ENCODE assay signal across 1 cellular context in the genomic region with DNA sequence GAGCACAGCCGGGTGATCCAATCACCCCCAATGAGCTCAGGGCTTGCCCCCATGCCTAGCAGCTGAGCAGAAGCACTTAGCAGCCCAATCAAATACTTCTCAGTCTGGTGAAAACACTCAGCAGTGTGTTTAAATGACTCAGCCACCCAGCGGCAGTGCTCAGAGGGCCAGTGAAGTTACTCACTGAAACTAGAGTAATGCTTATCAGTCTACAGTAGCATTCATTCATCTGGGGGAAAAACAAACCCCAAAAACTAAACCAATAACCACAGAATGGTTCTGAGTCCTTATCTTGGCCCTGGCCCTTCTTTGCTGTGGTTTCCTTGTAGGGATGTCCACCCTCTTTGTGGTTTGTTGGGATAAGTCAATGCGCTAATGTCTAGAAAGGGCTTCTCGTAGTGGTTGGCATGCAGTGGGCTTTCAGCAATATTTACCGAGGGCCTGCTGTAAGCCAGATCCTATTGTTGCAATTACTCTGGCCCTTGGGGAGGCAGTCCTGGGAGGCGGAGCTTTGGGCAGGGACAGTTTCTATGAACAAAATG.
TF ChIP-seq lines count a peak whose summit lies in the region.

No MANE protein-coding gene starts in this region.

TF ChIP-seq in K562, 482 proteins besides CTCF, POLR2A, EP300 and RAD21 (continued from another document and continues in another):
- TF ChIP-seq, protein P1, sequence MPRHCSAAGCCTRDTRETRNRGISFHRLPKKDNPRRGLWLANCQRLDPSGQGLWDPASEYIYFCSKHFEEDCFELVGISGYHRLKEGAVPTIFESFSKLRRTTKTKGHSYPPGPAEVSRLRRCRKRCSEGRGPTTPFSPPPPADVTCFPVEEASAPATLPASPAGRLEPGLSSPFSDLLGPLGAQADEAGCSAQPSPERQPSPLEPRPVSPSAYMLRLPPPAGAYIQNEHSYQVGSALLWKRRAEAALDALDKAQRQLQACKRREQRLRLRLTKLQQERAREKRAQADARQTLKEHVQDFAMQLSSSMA (CRISPR knock-in tag; IDR thresholded peaks at IDR 0.05): no peak
- TF ChIP-seq MAFK (IDR thresholded peaks at IDR 0.05; ENCODE audit: low read length): 0 out of 2 replicates have a peak, but pooled peaks have one; percentile 6
- no peak for TF ChIP-seq ZEB2 (IDR thresholded peaks at IDR 0.05)
- TF ChIP-seq TEAD1 (CRISPR knock-in tag; IDR thresholded peaks at IDR 0.05): peak in 1 of 2 experiments; percentile 63; a peak in 2 of 4 replicates
- no peak for TF ChIP-seq ESRRB (CRISPR knock-in tag; IDR thresholded peaks at IDR 0.05; ENCODE audit: borderline replicate concordance)
- 0 out of 4 replicates have a peak, but pooled peaks of 1 of the 2 experiments have one; percentile 25 for TF ChIP-seq MAZ (CRISPR knock-in tag; conservative IDR thresholded peaks at IDR 0.05 in 1 of 2, IDR thresholded peaks at IDR 0.05 in 1 of 2)
- TF ChIP-seq TCF3 (CRISPR knock-in tag; IDR thresholded peaks at IDR 0.05): peak; percentile 80
- TF ChIP-seq HDAC3 (IDR thresholded peaks at IDR 0.05; ENCODE audit: borderline replicate concordance, partially characterized antibody): peak; percentile 39
- TF ChIP-seq DPF2 (IDR thresholded peaks at IDR 0.05): 0 out of 2 replicates have a peak, but pooled peaks have one; percentile 39
- 0 out of 2 replicates have a peak, but pooled peaks have one; percentile 7 for TF ChIP-seq EGR1 (conservative IDR thresholded peaks at IDR 0.05)
- peak; percentile 74 for TF ChIP-seq SMAD4 (CRISPR knock-in tag; conservative IDR thresholded peaks at IDR 0.05)
- TF ChIP-seq SOX6 (IDR thresholded peaks at IDR 0.05): peak; percentile 86
- TF ChIP-seq, protein P2, sequence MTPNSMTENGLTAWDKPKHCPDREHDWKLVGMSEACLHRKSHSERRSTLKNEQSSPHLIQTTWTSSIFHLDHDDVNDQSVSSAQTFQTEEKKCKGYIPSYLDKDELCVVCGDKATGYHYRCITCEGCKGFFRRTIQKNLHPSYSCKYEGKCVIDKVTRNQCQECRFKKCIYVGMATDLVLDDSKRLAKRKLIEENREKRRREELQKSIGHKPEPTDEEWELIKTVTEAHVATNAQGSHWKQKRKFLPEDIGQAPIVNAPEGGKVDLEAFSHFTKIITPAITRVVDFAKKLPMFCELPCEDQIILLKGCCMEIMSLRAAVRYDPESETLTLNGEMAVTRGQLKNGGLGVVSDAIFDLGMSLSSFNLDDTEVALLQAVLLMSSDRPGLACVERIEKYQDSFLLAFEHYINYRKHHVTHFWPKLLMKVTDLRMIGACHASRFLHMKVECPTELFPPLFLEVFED (CRISPR knock-in tag; conservative IDR thresholded peaks at IDR 0.05): no peak
- TF ChIP-seq, protein P3, sequence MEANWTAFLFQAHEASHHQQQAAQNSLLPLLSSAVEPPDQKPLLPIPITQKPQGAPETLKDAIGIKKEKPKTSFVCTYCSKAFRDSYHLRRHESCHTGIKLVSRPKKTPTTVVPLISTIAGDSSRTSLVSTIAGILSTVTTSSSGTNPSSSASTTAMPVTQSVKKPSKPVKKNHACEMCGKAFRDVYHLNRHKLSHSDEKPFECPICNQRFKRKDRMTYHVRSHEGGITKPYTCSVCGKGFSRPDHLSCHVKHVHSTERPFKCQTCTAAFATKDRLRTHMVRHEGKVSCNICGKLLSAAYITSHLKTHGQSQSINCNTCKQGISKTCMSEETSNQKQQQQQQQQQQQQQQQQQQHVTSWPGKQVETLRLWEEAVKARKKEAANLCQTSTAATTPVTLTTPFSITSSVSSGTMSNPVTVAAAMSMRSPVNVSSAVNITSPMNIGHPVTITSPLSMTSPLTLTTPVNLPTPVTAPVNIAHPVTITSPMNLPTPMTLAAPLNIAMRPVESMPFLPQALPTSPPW (CRISPR knock-in tag; IDR thresholded peaks at IDR 0.05): peak; percentile 51; the same call in 1 of the 2 replicates
- TF ChIP-seq BRCA1 (IDR thresholded peaks at IDR 0.05): no peak
- no peak for TF ChIP-seq BRCA1 (CRISPR knock-in tag; IDR thresholded peaks at IDR 0.05)
- TF ChIP-seq, protein P4, sequence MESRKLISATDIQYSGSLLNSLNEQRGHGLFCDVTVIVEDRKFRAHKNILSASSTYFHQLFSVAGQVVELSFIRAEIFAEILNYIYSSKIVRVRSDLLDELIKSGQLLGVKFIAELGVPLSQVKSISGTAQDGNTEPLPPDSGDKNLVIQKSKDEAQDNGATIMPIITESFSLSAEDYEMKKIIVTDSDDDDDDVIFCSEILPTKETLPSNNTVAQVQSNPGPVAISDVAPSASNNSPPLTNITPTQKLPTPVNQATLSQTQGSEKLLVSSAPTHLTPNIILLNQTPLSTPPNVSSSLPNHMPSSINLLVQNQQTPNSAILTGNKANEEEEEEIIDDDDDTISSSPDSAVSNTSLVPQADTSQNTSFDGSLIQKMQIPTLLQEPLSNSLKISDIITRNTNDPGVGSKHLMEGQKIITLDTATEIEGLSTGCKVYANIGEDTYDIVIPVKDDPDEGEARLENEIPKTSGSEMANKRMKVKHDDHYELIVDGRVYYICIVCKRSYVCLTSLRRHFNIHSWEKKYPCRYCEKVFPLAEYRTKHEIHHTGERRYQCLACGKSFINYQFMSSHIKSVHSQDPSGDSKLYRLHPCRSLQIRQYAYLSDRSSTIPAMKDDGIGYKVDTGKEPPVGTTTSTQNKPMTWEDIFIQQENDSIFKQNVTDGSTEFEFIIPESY (CRISPR knock-in tag; IDR thresholded peaks at IDR 0.05): no peak
- TF ChIP-seq, protein P5, sequence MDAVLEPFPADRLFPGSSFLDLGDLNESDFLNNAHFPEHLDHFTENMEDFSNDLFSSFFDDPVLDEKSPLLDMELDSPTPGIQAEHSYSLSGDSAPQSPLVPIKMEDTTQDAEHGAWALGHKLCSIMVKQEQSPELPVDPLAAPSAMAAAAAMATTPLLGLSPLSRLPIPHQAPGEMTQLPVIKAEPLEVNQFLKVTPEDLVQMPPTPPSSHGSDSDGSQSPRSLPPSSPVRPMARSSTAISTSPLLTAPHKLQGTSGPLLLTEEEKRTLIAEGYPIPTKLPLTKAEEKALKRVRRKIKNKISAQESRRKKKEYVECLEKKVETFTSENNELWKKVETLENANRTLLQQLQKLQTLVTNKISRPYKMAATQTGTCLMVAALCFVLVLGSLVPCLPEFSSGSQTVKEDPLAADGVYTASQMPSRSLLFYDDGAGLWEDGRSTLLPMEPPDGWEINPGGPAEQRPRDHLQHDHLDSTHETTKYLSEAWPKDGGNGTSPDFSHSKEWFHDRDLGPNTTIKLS (IDR thresholded peaks at IDR 0.05; ENCODE audit: borderline replicate concordance, low read depth): no peak
- TF ChIP-seq TCF7L2 (IDR thresholded peaks at IDR 0.05; ENCODE audit: low read depth, low read length): peak; percentile 94
- TF ChIP-seq CREM (IDR thresholded peaks at IDR 0.05; ENCODE audit: low read depth): 0 out of 2 replicates have a peak, but pooled peaks have one; percentile 29
- TF ChIP-seq RB1 (IDR thresholded peaks at IDR 0.05; ENCODE audit: low read depth): no peak
- TF ChIP-seq, protein P6, sequence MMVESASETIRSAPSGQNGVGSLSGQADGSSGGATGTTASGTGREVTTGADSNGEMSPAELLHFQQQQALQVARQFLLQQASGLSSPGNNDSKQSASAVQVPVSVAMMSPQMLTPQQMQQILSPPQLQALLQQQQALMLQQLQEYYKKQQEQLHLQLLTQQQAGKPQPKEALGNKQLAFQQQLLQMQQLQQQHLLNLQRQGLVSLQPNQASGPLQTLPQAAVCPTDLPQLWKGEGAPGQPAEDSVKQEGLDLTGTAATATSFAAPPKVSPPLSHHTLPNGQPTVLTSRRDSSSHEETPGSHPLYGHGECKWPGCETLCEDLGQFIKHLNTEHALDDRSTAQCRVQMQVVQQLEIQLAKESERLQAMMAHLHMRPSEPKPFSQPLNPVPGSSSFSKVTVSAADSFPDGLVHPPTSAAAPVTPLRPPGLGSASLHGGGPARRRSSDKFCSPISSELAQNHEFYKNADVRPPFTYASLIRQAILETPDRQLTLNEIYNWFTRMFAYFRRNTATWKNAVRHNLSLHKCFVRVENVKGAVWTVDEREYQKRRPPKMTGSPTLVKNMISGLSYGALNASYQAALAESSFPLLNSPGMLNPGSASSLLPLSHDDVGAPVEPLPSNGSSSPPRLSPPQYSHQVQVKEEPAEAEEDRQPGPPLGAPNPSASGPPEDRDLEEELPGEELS (CRISPR knock-in tag; IDR thresholded peaks at IDR 0.05; ENCODE audit: borderline replicate concordance): 0 out of 2 replicates have a peak, but pooled peaks have one; percentile 46
- TF ChIP-seq LCOR (CRISPR knock-in tag; IDR thresholded peaks at IDR 0.05): peak; percentile 81
- TF ChIP-seq, protein P7, sequence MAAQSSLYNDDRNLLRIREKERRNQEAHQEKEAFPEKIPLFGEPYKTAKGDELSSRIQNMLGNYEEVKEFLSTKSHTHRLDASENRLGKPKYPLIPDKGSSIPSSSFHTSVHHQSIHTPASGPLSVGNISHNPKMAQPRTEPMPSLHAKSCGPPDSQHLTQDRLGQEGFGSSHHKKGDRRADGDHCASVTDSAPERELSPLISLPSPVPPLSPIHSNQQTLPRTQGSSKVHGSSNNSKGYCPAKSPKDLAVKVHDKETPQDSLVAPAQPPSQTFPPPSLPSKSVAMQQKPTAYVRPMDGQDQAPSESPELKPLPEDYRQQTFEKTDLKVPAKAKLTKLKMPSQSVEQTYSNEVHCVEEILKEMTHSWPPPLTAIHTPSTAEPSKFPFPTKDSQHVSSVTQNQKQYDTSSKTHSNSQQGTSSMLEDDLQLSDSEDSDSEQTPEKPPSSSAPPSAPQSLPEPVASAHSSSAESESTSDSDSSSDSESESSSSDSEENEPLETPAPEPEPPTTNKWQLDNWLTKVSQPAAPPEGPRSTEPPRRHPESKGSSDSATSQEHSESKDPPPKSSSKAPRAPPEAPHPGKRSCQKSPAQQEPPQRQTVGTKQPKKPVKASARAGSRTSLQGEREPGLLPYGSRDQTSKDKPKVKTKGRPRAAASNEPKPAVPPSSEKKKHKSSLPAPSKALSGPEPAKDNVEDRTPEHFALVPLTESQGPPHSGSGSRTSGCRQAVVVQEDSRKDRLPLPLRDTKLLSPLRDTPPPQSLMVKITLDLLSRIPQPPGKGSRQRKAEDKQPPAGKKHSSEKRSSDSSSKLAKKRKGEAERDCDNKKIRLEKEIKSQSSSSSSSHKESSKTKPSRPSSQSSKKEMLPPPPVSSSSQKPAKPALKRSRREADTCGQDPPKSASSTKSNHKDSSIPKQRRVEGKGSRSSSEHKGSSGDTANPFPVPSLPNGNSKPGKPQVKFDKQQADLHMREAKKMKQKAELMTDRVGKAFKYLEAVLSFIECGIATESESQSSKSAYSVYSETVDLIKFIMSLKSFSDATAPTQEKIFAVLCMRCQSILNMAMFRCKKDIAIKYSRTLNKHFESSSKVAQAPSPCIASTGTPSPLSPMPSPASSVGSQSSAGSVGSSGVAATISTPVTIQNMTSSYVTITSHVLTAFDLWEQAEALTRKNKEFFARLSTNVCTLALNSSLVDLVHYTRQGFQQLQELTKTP (IDR thresholded peaks at IDR 0.05; ENCODE audit: low read depth in 1 of 2, partially characterized antibody in 2 of 2): peak in 1 of 2 experiments; percentile 41
- TF ChIP-seq CXXC5 (CRISPR knock-in tag; IDR thresholded peaks at IDR 0.05): peak; percentile 32; the same call in 1 of the 2 replicates
- no peak for TF ChIP-seq FOXP1 (CRISPR knock-in tag; IDR thresholded peaks at IDR 0.05)
- peak; percentile 38; the same call in 1 of the 2 replicates for TF ChIP-seq STAT5A (IDR thresholded peaks at IDR 0.05; ENCODE audit: borderline replicate concordance, low read length)
- TF ChIP-seq DIDO1 (tag; IDR thresholded peaks at IDR 0.05; ENCODE audit: low read depth): 0 out of 2 replicates have a peak, but pooled peaks have one; percentile 26
- TF ChIP-seq, protein P8, sequence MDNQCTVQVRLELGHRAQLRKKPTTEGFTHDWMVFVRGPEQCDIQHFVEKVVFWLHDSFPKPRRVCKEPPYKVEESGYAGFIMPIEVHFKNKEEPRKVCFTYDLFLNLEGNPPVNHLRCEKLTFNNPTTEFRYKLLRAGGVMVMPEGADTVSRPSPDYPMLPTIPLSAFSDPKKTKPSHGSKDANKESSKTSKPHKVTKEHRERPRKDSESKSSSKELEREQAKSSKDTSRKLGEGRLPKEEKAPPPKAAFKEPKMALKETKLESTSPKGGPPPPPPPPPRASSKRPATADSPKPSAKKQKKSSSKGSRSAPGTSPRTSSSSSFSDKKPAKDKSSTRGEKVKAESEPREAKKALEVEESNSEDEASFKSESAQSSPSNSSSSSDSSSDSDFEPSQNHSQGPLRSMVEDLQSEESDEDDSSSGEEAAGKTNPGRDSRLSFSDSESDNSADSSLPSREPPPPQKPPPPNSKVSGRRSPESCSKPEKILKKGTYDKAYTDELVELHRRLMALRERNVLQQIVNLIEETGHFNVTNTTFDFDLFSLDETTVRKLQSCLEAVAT (IDR thresholded peaks at IDR 0.05): peak in 1 of 2 experiments; percentile 99; a peak in 2 of 4 replicates
- TF ChIP-seq MYBL2 (IDR thresholded peaks at IDR 0.05; ENCODE audit: low read depth): no peak
- no peak for TF ChIP-seq MYBL2 (CRISPR knock-in tag; IDR thresholded peaks at IDR 0.05; ENCODE audit: borderline replicate concordance)
- TF ChIP-seq, protein P9, sequence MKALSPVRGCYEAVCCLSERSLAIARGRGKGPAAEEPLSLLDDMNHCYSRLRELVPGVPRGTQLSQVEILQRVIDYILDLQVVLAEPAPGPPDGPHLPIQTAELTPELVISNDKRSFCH (CRISPR knock-in tag; IDR thresholded peaks at IDR 0.05): no peak
- TF ChIP-seq, protein P9 (tag; IDR thresholded peaks at IDR 0.05): peak; percentile 95
- peak; percentile 46; the same call in 1 of the 2 replicates for TF ChIP-seq JUND (IDR thresholded peaks at IDR 0.05; ENCODE audit: borderline replicate concordance, low read depth, low read length)
- TF ChIP-seq JUND (tag; IDR thresholded peaks at IDR 0.05; ENCODE audit: borderline replicate concordance, low read depth, low read length): peak; percentile 49; the same call in 1 of the 3 replicates
- TF ChIP-seq FOSL1 (tag; conservative IDR thresholded peaks at IDR 0.05): peak; percentile 60
- peak; percentile 99 for TF ChIP-seq TCF7 (IDR thresholded peaks at IDR 0.05; ENCODE audit: borderline replicate concordance)
- TF ChIP-seq CTBP1 (IDR thresholded peaks at IDR 0.05; ENCODE audit: borderline replicate concordance): peak; percentile 59; the same call in 1 of the 2 replicates
- TF ChIP-seq ZNF3 (CRISPR knock-in tag; IDR thresholded peaks at IDR 0.05): no peak
- peak; percentile 90 for TF ChIP-seq BCOR (IDR thresholded peaks at IDR 0.05)
- 0 out of 2 replicates have a peak, but pooled peaks have one; percentile 13 for TF ChIP-seq MTA2 (IDR thresholded peaks at IDR 0.05; ENCODE audit: low read depth)
- peak; percentile 100 for TF ChIP-seq LEF1 (IDR thresholded peaks at IDR 0.05)
